20 cellular contexts compared by ENCODE assay signal in the genomic region with DNA sequence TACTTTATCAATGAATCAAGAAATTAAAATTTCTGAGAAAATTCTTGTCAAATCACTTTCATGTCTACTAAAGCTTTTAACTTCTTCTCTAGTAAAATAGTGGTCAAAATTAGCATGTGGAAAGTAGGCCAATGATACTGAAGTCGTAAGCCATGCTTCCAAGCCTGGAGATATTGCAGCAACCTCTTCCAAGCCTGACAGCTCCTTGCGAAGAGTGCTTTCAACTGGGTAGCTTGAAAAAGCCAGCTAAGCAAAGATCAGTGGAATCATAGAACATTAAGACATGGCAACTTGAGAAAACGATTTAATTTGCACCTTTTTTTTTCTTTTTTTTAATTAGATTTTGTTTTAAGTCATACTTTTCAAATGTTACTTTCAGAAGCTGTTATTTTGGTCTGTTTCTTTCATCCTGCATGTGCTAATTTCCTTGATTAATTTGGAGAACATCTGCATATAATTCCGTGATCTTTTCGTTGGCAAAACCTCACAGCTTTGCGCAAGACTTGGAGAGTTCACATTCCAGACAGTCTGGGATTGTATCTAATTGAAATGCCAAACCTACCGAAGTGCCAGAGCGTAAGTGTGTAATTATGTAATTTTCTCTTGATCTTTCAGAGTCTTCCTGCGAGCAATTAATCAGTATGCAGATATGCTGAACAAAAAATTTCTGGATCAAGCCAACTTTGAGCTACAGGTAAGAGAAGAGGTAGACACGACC.
DNase-seq lines count a peak whose midpoint lies in the region; ATAC-seq, FAIRE-seq and TF ChIP-seq lines count a peak whose summit lies in the region.
"Had no signal": no experiment of that assay in that cellular context is flagged by ENCODE, and none has a peak within 500 bp of the region (broad histone marks: within the 10 kb centered on the region; RNA-seq: fewer than 3 reads in every experiment).

No MANE protein-coding gene starts in this region.

- DNase-seq in BJ (ENCODE audit: low read depth) (peak; percentile 10), astrocyte (ENCODE audit: low read depth) (peak; percentile 50), heart right ventricle (no peak), sciatic nerve (ENCODE audit: low spot score) (no peak), NOMO-1 treated with DMSO at 0.1 percent for 48 hours (lab: John Stamatoyannopoulos, UW; ENCODE audit: unreplicated experiment) (no peak), NCI-H146 treated with DMSO at 0.1 percent for 48 hours (lab: John Stamatoyannopoulos, UW; ENCODE audit: unreplicated experiment) (no peak)
- DNase-seq in activated T-cell treated with anti-CD3 and anti-CD28 coated beads, Interleukin-2, amount 50 U/mL, for 4 hours = no peak
- DNase-seq: activated CD4-positive, alpha-beta T cell treated with anti-CD3 and anti-CD28 coated beads, Interleukin-2, amount 10 ng/mL, durations not matched to agents 24 days and 14 days; CD8-positive, alpha-beta memory T cell; Kasumi-1; NCI-H1930; PC-9; right lobe of liver; SJCRH30; testis had no signal

- H4K20me1 ChIP-seq in astrocyte (ENCODE audit: insufficient read depth, low read length) = peaks cover 4% of the 10 kb centered on the region

- TF ChIP-seq CTCF in BJ (IDR thresholded peaks at IDR 0.05; ENCODE audit: insufficient read depth, low read depth, low read length) (no peak), astrocyte (IDR thresholded peaks at IDR 0.05; ENCODE audit: insufficient read depth, low read depth, low read length) (no peak), heart right ventricle (IDR thresholded peaks at IDR 0.05) (no peak)

- no peaks in the 10 kb centered on the region for H3K79me2 ChIP-seq in astrocyte (ENCODE audit: insufficient read depth, low read length)

- no peak overlapping the region for H3K4me3 Mint-ChIP-seq in astrocyte (ENCODE audit: unreplicated experiment)
- no peak overlapping the region for H3K4me3 Mint-ChIP-seq in activated T-cell treated with anti-CD3 and anti-CD28 coated beads, Interleukin-2, amount 50 U/mL, for 4 hours
- H3K4me3 Mint-ChIP-seq: activated CD4-positive, alpha-beta T cell treated with anti-CD3 and anti-CD28 coated beads, Interleukin-2, amount 10 ng/mL, durations not matched to agents 24 days and 14 days; CD8-positive, alpha-beta memory T cell; T-helper 1 cell treated with Interleukin-12 subunit alpha and Interleukin-12 subunit beta and Interleukin-4 antibody, amounts not matched to agents 30 μg/mL and 1 μg/mL, for 36 hours had no signal

- H3K27ac ChIP-seq in astrocyte (ENCODE audit: low read depth, low read length) (no peak overlapping the region), heart right ventricle (peak overlapping the region in 1 of 10 donors; percentile 34)
- H3K27ac ChIP-seq: breast epithelium, PC-9, right lobe of liver, SJCRH30 had no signal

- FAIRE-seq in astrocyte (lab: Jason Lieb, UNC) = peak; percentile 20

- H3K27me3 Mint-ChIP-seq in astrocyte (ENCODE audit: low read depth, unreplicated experiment) = no peaks in the 10 kb centered on the region
- no peaks in the 10 kb centered on the region for H3K27me3 Mint-ChIP-seq in activated T-cell treated with anti-CD3 and anti-CD28 coated beads, Interleukin-2, amount 50 U/mL, for 4 hours (ENCODE audit: low read depth)
- H3K27me3 Mint-ChIP-seq: CD8-positive, alpha-beta memory T cell had no signal

- H3K36me3 Mint-ChIP-seq in astrocyte (ENCODE audit: low read depth, unreplicated experiment) = peaks cover 4% of the 10 kb centered on the region
- no peaks in the 10 kb centered on the region for H3K36me3 Mint-ChIP-seq in activated T-cell treated with anti-CD3 and anti-CD28 coated beads, Interleukin-2, amount 50 U/mL, for 4 hours (ENCODE audit: insufficient read depth)
- H3K36me3 Mint-ChIP-seq: CD8-positive, alpha-beta memory T cell had no signal

- intact Hi-C loops in heart right ventricle (cut with DNase I) = no loop called here
- intact Hi-C loops in sciatic nerve (cut with DNase I) = no loop called here

- peaks cover 3% of the 10 kb centered on the region for H3K4me1 Mint-ChIP-seq in astrocyte (ENCODE audit: low read depth, unreplicated experiment)
- peaks cover 2% of the 10 kb centered on the region for H3K4me1 Mint-ChIP-seq in activated T-cell treated with anti-CD3 and anti-CD28 coated beads, Interleukin-2, amount 50 U/mL, for 4 hours (ENCODE audit: low read depth)
- H3K4me1 Mint-ChIP-seq: activated CD4-positive, alpha-beta T cell treated with anti-CD3 and anti-CD28 coated beads, Interleukin-2, amount 10 ng/mL, durations not matched to agents 24 days and 14 days; CD8-positive, alpha-beta memory T cell had no signal

- 84% methylated on average over 10 of the region's 10 CpGs for WGBS in heart right ventricle, 2 donors

- ATAC-seq in heart right ventricle (peak in 5 of 8 donors; percentile 40 to 65 (median 49)), sciatic nerve (peak; percentile 88), HG03280 (IDR thresholded peaks at IDR 0.05; ENCODE audit: unreplicated experiment) (no peak)
- no peak for ATAC-seq in activated T-cell treated with anti-CD3 and anti-CD28 coated beads, Interleukin-2, amount 50 U/mL, for 4 hours
- ATAC-seq: left lobe of liver had no signal

- CTCF ChIA-PET in BJ (lab: Yijun Ruan, JAX) = interaction anchor here (0.9 kb wide), 1 partner anchor 14 kb away, joined by 3 read pairs; no protein-coding TSS in a partner anchor

- no peaks in the 10 kb centered on the region for H3K4me1 ChIP-seq in astrocyte (ENCODE audit: insufficient read depth, low read length)
- peaks cover 0 to 18% (median 11%) of the 10 kb centered on the region in 9 donors for H3K4me1 ChIP-seq in heart right ventricle
- H3K4me1 ChIP-seq: breast epithelium, HAP-1, right lobe of liver, SJCRH30 had no signal

- H3K9me3 ChIP-seq in astrocyte (ENCODE audit: insufficient read depth, low read depth, low read length) (no peaks in the 10 kb centered on the region), heart right ventricle (no peaks in the 10 kb centered on the region)
- H3K9me3 ChIP-seq: breast epithelium, HAP-1, right lobe of liver, SJCRH30, testis had no signal

- H3K4me3 ChIP-seq in BJ (ENCODE audit: low read depth, low read length) = no peak overlapping the region
- H3K4me3 ChIP-seq in astrocyte (ENCODE audit: insufficient read depth, low read depth, low read length) = no peak overlapping the region
- no peak overlapping the region for H3K4me3 ChIP-seq in heart right ventricle
- H3K4me3 ChIP-seq: breast epithelium, HAP-1, PC-9, right lobe of liver, SJCRH30, testis had no signal

- POLR2A ChIA-PET in BJ (lab: Charles Lee) = no interaction called here

- H3K27ac Mint-ChIP-seq in astrocyte (ENCODE audit: unreplicated experiment) = no peak overlapping the region
- H3K27ac Mint-ChIP-seq: activated CD4-positive, alpha-beta T cell treated with anti-CD3 and anti-CD28 coated beads, Interleukin-2, amount 10 ng/mL, durations not matched to agents 24 days and 14 days; T-helper 1 cell treated with Interleukin-12 subunit alpha and Interleukin-12 subunit beta and Interleukin-4 antibody, amounts not matched to agents 30 μg/mL and 1 μg/mL, for 36 hours had no signal

- H3K4me2 ChIP-seq in astrocyte (ENCODE audit: low read length) = no peak overlapping the region
- H3K4me2 ChIP-seq: PC-9 had no signal

- H3K36me3 ChIP-seq in BJ (ENCODE audit: control insufficient read depth, insufficient read depth, low read length) (no peaks in the 10 kb centered on the region), astrocyte (ENCODE audit: insufficient read depth, low read length) (no peaks in the 10 kb centered on the region), heart right ventricle (peaks cover 0 to 17% (median 0%) of the 10 kb centered on the region in 9 donors)
- H3K36me3 ChIP-seq: breast epithelium, HAP-1, SJCRH30 had no signal

- H3K9me3 Mint-ChIP-seq in astrocyte (ENCODE audit: unreplicated experiment) = no peaks in the 10 kb centered on the region
- no peaks in the 10 kb centered on the region for H3K9me3 Mint-ChIP-seq in activated T-cell treated with anti-CD3 and anti-CD28 coated beads, Interleukin-2, amount 50 U/mL, for 4 hours
- H3K9me3 Mint-ChIP-seq: activated CD4-positive, alpha-beta T cell treated with anti-CD3 and anti-CD28 coated beads, Interleukin-2, amount 10 ng/mL, durations not matched to agents 24 days and 14 days; CD8-positive, alpha-beta memory T cell; T-helper 1 cell treated with Interleukin-12 subunit alpha and Interleukin-12 subunit beta and Interleukin-4 antibody, amounts not matched to agents 30 μg/mL and 1 μg/mL, for 36 hours had no signal

- no peaks in the 10 kb centered on the region for H3K27me3 ChIP-seq in BJ (ENCODE audit: control insufficient read depth, insufficient read depth, low read length)
- H3K27me3 ChIP-seq in astrocyte (ENCODE audit: insufficient read depth, low read length) = no peaks in the 10 kb centered on the region
- H3K27me3 ChIP-seq in heart right ventricle = no peaks in the 10 kb centered on the region
- H3K27me3 ChIP-seq: breast epithelium, right lobe of liver, SJCRH30, testis had no signal

- no peak overlapping the region for H2AFZ ChIP-seq in astrocyte (ENCODE audit: low read depth, low read length)
- H2AFZ ChIP-seq: PC-9 had no signal

- no peak overlapping the region for H3K9ac ChIP-seq in astrocyte (ENCODE audit: low read length)

Comparison
In these comparisons a context has a peak if more than half of its experiments do, and no peak if none do; other contexts are left out.
1. DNase-seq: peak in BJ (single experiment) and astrocyte (single experiment); none in heart right ventricle (0 of 2), sciatic nerve (single experiment), NOMO-1 treated with DMSO at 0.1 percent for 48 hours (single experiment), NCI-H146 treated with DMSO at 0.1 percent for 48 hours (single experiment) and activated T-cell treated with anti-CD3 and anti-CD28 coated beads, Interleukin-2, amount 50 U/mL, for 4 hours (single experiment).
2. ATAC-seq: peak in heart right ventricle (5 of 8) and sciatic nerve (single experiment); none in HG03280 (single experiment) and activated T-cell treated with anti-CD3 and anti-CD28 coated beads, Interleukin-2, amount 50 U/mL, for 4 hours (0 of 2).